In genomic region chr3:188796122-188796631, GRCh38 we compare ENCODE assay signal across 10 cellular contexts.
DNase-seq lines count a peak whose midpoint lies in the region; ATAC-seq and TF ChIP-seq lines count a peak whose summit lies in the region.
"Had no signal": no experiment of that assay in that cellular context is flagged by ENCODE, and none has a peak within 500 bp of the region (broad histone marks: within the 10 kb centered on the region; RNA-seq: fewer than 3 reads in every experiment).

No MANE protein-coding gene starts in this region.

- ATAC-seq in gastroesophageal sphincter (no peak), upper lobe of right lung (peak; percentile 93)
- ATAC-seq: T-cell had no signal

- H3K36me3 Mint-ChIP-seq in activated CD4-positive, alpha-beta T cell treated with anti-CD3 and anti-CD28 coated beads, Interleukin-2, amount 10 ng/mL, durations not matched to agents 24 days and 14 days (ENCODE audit: low read depth): peaks cover 3% of the 10 kb centered on the region

- 22 to 48% methylated on average over 3 of the region's 3 CpGs for WGBS in gastroesophageal sphincter (ENCODE audit: low coverage in 1 of 2), 2 donors

- TF ChIP-seq POLR2A in gastroesophageal sphincter (IDR thresholded peaks at IDR 0.05): no peak

- H3K4me3 ChIP-seq in gastroesophageal sphincter (no peak overlapping the region), upper lobe of right lung (no peak overlapping the region)

- no peak overlapping the region for H3K4me3 Mint-ChIP-seq in activated CD4-positive, alpha-beta T cell treated with anti-CD3 and anti-CD28 coated beads, Interleukin-2, amount 10 ng/mL, durations not matched to agents 24 days and 14 days
- H3K4me3 Mint-ChIP-seq: T-cell had no signal

- intact Hi-C loops in activated CD4-positive, alpha-beta T cell treated with anti-CD3 and anti-CD28 coated beads, Interleukin-2, amount 10 ng/mL, durations not matched to agents 24 days and 14 days (cut with micrococcal nuclease): no loop called here
- intact Hi-C loops in upper lobe of right lung (cut with DNase I): no loop called here

- no peak for TF ChIP-seq EP300 in gastroesophageal sphincter (IDR thresholded peaks at IDR 0.05)

- TF ChIP-seq CTCF in gastroesophageal sphincter (IDR thresholded peaks at IDR 0.05) (no peak), upper lobe of right lung (IDR thresholded peaks at IDR 0.05) (no peak)

- H3K27ac ChIP-seq in gastroesophageal sphincter (peak overlapping the region in 3 of 4 donors; percentile 29 to 50 (median 48)), upper lobe of right lung (no peak overlapping the region)
- H3K27ac ChIP-seq: 22Rv1 had no signal

- H3K4me1 ChIP-seq in gastroesophageal sphincter (peaks cover 15 to 69% (median 19%) of the 10 kb centered on the region in 3 donors), upper lobe of right lung (peaks cover 13% of the 10 kb centered on the region)

- no peaks in the 10 kb centered on the region for H3K9me3 ChIP-seq in gastroesophageal sphincter
- no peaks in the 10 kb centered on the region for H3K9me3 ChIP-seq in upper lobe of right lung

- peak; percentile 42 for DNase-seq in activated CD4-positive, alpha-beta T cell treated with anti-CD3 and anti-CD28 coated beads, Interleukin-2, amount 10 ng/mL, durations not matched to agents 24 days and 14 days
- no peak for DNase-seq in activated CD4-positive, alpha-beta T cell treated with anti-CD3 and anti-CD28 coated beads for 48 hours
- peak; percentile 99 for DNase-seq in NOMO-1 treated with DMSO at 0.1 percent for 48 hours (lab: John Stamatoyannopoulos, UW; ENCODE audit: unreplicated experiment)
- no peak for DNase-seq in upper lobe of right lung
- no peak for DNase-seq in iPS-NIHi7 (ENCODE audit: extremely low spot score)
- no peak for DNase-seq in NCI-H1105 (lab: John Stamatoyannopoulos, UW)
- DNase-seq in NCI-H1092 (lab: John Stamatoyannopoulos, UW): no peak

- no peaks in the 10 kb centered on the region for H3K9me3 Mint-ChIP-seq in activated CD4-positive, alpha-beta T cell treated with anti-CD3 and anti-CD28 coated beads, Interleukin-2, amount 10 ng/mL, durations not matched to agents 24 days and 14 days
- H3K9me3 Mint-ChIP-seq: T-cell had no signal

- H3K4me1 Mint-ChIP-seq in activated CD4-positive, alpha-beta T cell treated with anti-CD3 and anti-CD28 coated beads, Interleukin-2, amount 10 ng/mL, durations not matched to agents 24 days and 14 days: peaks cover 6% of the 10 kb centered on the region
- H3K4me1 Mint-ChIP-seq: T-cell had no signal

- no peaks in the 10 kb centered on the region for H3K27me3 Mint-ChIP-seq in activated CD4-positive, alpha-beta T cell treated with anti-CD3 and anti-CD28 coated beads, Interleukin-2, amount 10 ng/mL, durations not matched to agents 24 days and 14 days
- H3K27me3 Mint-ChIP-seq: T-cell had no signal

- no peaks in the 10 kb centered on the region for H3K27me3 ChIP-seq in gastroesophageal sphincter
- no peaks in the 10 kb centered on the region for H3K27me3 ChIP-seq in upper lobe of right lung

- no peaks in the 10 kb centered on the region for H3K36me3 ChIP-seq in gastroesophageal sphincter
- no peaks in the 10 kb centered on the region for H3K36me3 ChIP-seq in upper lobe of right lung

- H3K27ac Mint-ChIP-seq in activated CD4-positive, alpha-beta T cell treated with anti-CD3 and anti-CD28 coated beads, Interleukin-2, amount 10 ng/mL, durations not matched to agents 24 days and 14 days: no peak overlapping the region

Comparison
In these comparisons a context has a peak if more than half of its experiments do, and no peak if none do; other contexts are left out.
1. DNase-seq: peak in activated CD4-positive, alpha-beta T cell treated with anti-CD3 and anti-CD28 coated beads, Interleukin-2, amount 10 ng/mL, durations not matched to agents 24 days and 14 days (single experiment) and NOMO-1 treated with DMSO at 0.1 percent for 48 hours (single experiment); none in activated CD4-positive, alpha-beta T cell treated with anti-CD3 and anti-CD28 coated beads for 48 hours (single experiment), upper lobe of right lung (single experiment), iPS-NIHi7 (single experiment), NCI-H1105 (single experiment) and NCI-H1092 (single experiment).